In genomic region chrX:134148293-134148692, GRCh38 we compare ENCODE assay signal across 25 cellular contexts.
DNase-seq lines count a peak whose midpoint lies in the region; ATAC-seq, FAIRE-seq and TF ChIP-seq lines count a peak whose summit lies in the region.
"Had no signal": no experiment of that assay in that cellular context is flagged by ENCODE, and none has a peak within 500 bp of the region (broad histone marks: within the 10 kb centered on the region; RNA-seq: fewer than 3 reads in every experiment).

No MANE protein-coding gene starts in this region.

- no peak for DNase-seq in heart right ventricle
- DNase-seq in left ventricle myocardium superior = no peak
- no peak for DNase-seq in astrocyte (ENCODE audit: low read depth)
- no peak for DNase-seq in kidney
- no peak for DNase-seq in tibial artery
- DNase-seq in activated T-cell treated with anti-CD3 and anti-CD28 coated beads for 4 hours = no peak
- DNase-seq in activated CD4-positive, CD25-positive, alpha-beta regulatory T cell treated with anti-CD3 and anti-CD28 coated beads, Interleukin-2, amount 50 U/mL, for 72 hours = no peak
- DNase-seq: activated CD8-positive, alpha-beta memory T cell treated with anti-CD3 and anti-CD28 coated beads for 24 hours; activated T-cell treated with anti-CD3 and anti-CD28 coated beads, Interleukin-2, amount 50 U/mL, for 72 hours; body of pancreas; cortex of kidney; GDM1; islet precursor cell; mesendoderm; MV-4-11; natural killer cell; NCI-H1694 treated with DMSO at 0.1 percent for 48 hours; NCI-H226; pancreas; sigmoid colon; thyroid gland had no signal

- intact Hi-C loops in heart right ventricle (cut with DNase I) = no loop called here
- intact Hi-C loops in left ventricle myocardium superior (cut with micrococcal nuclease) = no loop called here
- intact Hi-C loops in kidney (cut with DNase I) = no loop called here
- intact Hi-C loops in tibial artery (cut with DNase I; ENCODE audit: low total_unique reads) = no loop called here

- no peaks in the 10 kb centered on the region for H4K20me1 ChIP-seq in astrocyte (ENCODE audit: insufficient read depth, low read length)

- no peaks in the 10 kb centered on the region for H3K79me2 ChIP-seq in astrocyte (ENCODE audit: insufficient read depth, low read length)

- no peak overlapping the region for H3K27ac Mint-ChIP-seq in astrocyte (ENCODE audit: unreplicated experiment)
- H3K27ac Mint-ChIP-seq: activated naive CD8-positive, alpha-beta T cell; activated T-cell treated with anti-CD3 and anti-CD28 coated beads, Interleukin-2, amount 50 U/mL, for 72 hours; natural killer cell; stimulated activated memory B cell treated with anti-CD40 and anti-IgM and Interleukin-4, amounts not matched to agents 10 μg/mL and 1 μg/mL and 100 μg/mL, for 72 hours had no signal

- H3K9me3 ChIP-seq in heart right ventricle (no peaks in the 10 kb centered on the region), astrocyte (ENCODE audit: insufficient read depth, low read depth, low read length) (no peaks in the 10 kb centered on the region), kidney (ENCODE audit: control insufficient read depth in 1 of 2, low read length in 2 of 2) (no peaks in the 10 kb centered on the region), tibial artery (no peaks in the 10 kb centered on the region)
- H3K9me3 ChIP-seq: body of pancreas, pancreas, sigmoid colon, thyroid gland had no signal

- H3K9me3 Mint-ChIP-seq in astrocyte (ENCODE audit: unreplicated experiment) = no peaks in the 10 kb centered on the region
- H3K9me3 Mint-ChIP-seq: natural killer cell; stimulated activated memory B cell treated with anti-CD40 and anti-IgM and Interleukin-4, amounts not matched to agents 10 μg/mL and 1 μg/mL and 100 μg/mL, for 72 hours had no signal

- H3K36me3 ChIP-seq in heart right ventricle (no peaks in the 10 kb centered on the region), astrocyte (ENCODE audit: insufficient read depth, low read length) (no peaks in the 10 kb centered on the region), kidney (ENCODE audit: control insufficient read depth in 1 of 2, insufficient read depth in 2 of 2, low read length in 2 of 2) (no peaks in the 10 kb centered on the region), tibial artery (no peaks in the 10 kb centered on the region)
- H3K36me3 ChIP-seq: pancreas, sigmoid colon, thyroid gland had no signal

- peak overlapping the region; percentile 30 for H3K4me2 ChIP-seq in astrocyte (ENCODE audit: low read length)

- no peaks in the 10 kb centered on the region for H3K27me3 Mint-ChIP-seq in astrocyte (ENCODE audit: low read depth, unreplicated experiment)
- H3K27me3 Mint-ChIP-seq: activated naive CD8-positive, alpha-beta T cell; stimulated activated memory B cell treated with anti-CD40 and anti-IgM and Interleukin-4, amounts not matched to agents 10 μg/mL and 1 μg/mL and 100 μg/mL, for 72 hours had no signal

- TF ChIP-seq CTCF in heart right ventricle (IDR thresholded peaks at IDR 0.05) (no peak), astrocyte (IDR thresholded peaks at IDR 0.05; ENCODE audit: insufficient read depth, low read depth, low read length) (no peak), kidney (IDR thresholded peaks at IDR 0.05; ENCODE audit: borderline replicate concordance, extremely low read depth, insufficient read depth) (no peak), tibial artery (IDR thresholded peaks at IDR 0.05) (no peak)

- H3K4me3 Mint-ChIP-seq in astrocyte (ENCODE audit: unreplicated experiment) = no peak overlapping the region
- H3K4me3 Mint-ChIP-seq: activated naive CD8-positive, alpha-beta T cell; activated T-cell treated with anti-CD3 and anti-CD28 coated beads, Interleukin-2, amount 50 U/mL, for 72 hours; natural killer cell; stimulated activated memory B cell treated with anti-CD40 and anti-IgM and Interleukin-4, amounts not matched to agents 10 μg/mL and 1 μg/mL and 100 μg/mL, for 72 hours had no signal

- H3K27me3 ChIP-seq in heart right ventricle = no peaks in the 10 kb centered on the region
- H3K27me3 ChIP-seq in astrocyte (ENCODE audit: insufficient read depth, low read length) = no peaks in the 10 kb centered on the region
- H3K27me3 ChIP-seq in tibial artery = no peaks in the 10 kb centered on the region
- H3K27me3 ChIP-seq: body of pancreas, sigmoid colon, thyroid gland had no signal

- FAIRE-seq in astrocyte (lab: Jason Lieb, UNC) (no peak), kidney (lab: Jason Lieb, UNC) (no peak)
- FAIRE-seq: pancreas had no signal

- peak overlapping the region in 7 of 10 donors; percentile 17 to 32 (median 24) for H3K4me3 ChIP-seq in heart right ventricle
- no peak overlapping the region for H3K4me3 ChIP-seq in astrocyte (ENCODE audit: insufficient read depth, low read depth, low read length)
- peak overlapping the region; percentile 42 to 55 for H3K4me3 ChIP-seq in kidney (ENCODE audit: low read length in 2 of 2)
- H3K4me3 ChIP-seq in tibial artery = peak overlapping the region; percentile 12 to 33
- H3K4me3 ChIP-seq: body of pancreas, GM23248, pancreas, thyroid gland had no signal

- H3K9ac ChIP-seq in astrocyte (ENCODE audit: low read length) (no peak overlapping the region), kidney (ENCODE audit: low read length in 2 of 2) (no peak overlapping the region)
- H3K9ac ChIP-seq: GM23248 had no signal

- H3K4me1 Mint-ChIP-seq in astrocyte (ENCODE audit: low read depth, unreplicated experiment) = no peaks in the 10 kb centered on the region
- H3K4me1 Mint-ChIP-seq: stimulated activated memory B cell treated with anti-CD40 and anti-IgM and Interleukin-4, amounts not matched to agents 10 μg/mL and 1 μg/mL and 100 μg/mL, for 72 hours had no signal

- no peak overlapping the region for H2AFZ ChIP-seq in astrocyte (ENCODE audit: low read depth, low read length)
- H2AFZ ChIP-seq: GM23248 had no signal

- no peak overlapping the region for H3K27ac ChIP-seq in heart right ventricle
- H3K27ac ChIP-seq in astrocyte (ENCODE audit: low read depth, low read length) = no peak overlapping the region
- no peak overlapping the region for H3K27ac ChIP-seq in kidney (ENCODE audit: low read depth in 2 of 2, low read length in 2 of 2)
- H3K27ac ChIP-seq in tibial artery = no peak overlapping the region
- H3K27ac ChIP-seq: body of pancreas, GM23248, pancreas, sigmoid colon, thyroid gland had no signal

- no peaks in the 10 kb centered on the region for H3K36me3 Mint-ChIP-seq in astrocyte (ENCODE audit: low read depth, unreplicated experiment)
- H3K36me3 Mint-ChIP-seq: activated naive CD8-positive, alpha-beta T cell; natural killer cell; stimulated activated memory B cell treated with anti-CD40 and anti-IgM and Interleukin-4, amounts not matched to agents 10 μg/mL and 1 μg/mL and 100 μg/mL, for 72 hours had no signal

- H3K4me1 ChIP-seq in heart right ventricle = no peaks in the 10 kb centered on the region
- H3K4me1 ChIP-seq in astrocyte (ENCODE audit: insufficient read depth, low read length) = no peaks in the 10 kb centered on the region
- no peaks in the 10 kb centered on the region for H3K4me1 ChIP-seq in kidney (ENCODE audit: control insufficient read depth in 1 of 2, insufficient read depth in 1 of 2, low read depth in 1 of 2, low read length in 2 of 2)
- no peaks in the 10 kb centered on the region for H3K4me1 ChIP-seq in tibial artery
- H3K4me1 ChIP-seq: body of pancreas, pancreas, sigmoid colon, thyroid gland had no signal

- 66 to 68% methylated on average over 8 of the region's 8 CpGs for WGBS in heart right ventricle, 2 donors

- no peak for ATAC-seq in heart right ventricle
- no peak for ATAC-seq in left ventricle myocardium superior
- ATAC-seq in HG03571 (IDR thresholded peaks at IDR 0.05; ENCODE audit: unreplicated experiment) = no peak
- ATAC-seq: activated T-cell treated with anti-CD3 and anti-CD28 coated beads, Interleukin-2, amount 50 U/mL, for 72 hours; body of pancreas; natural killer cell; pancreas; stimulated activated memory B cell treated with anti-CD40 and anti-IgM and Interleukin-4, amounts not matched to agents 10 μg/mL and 1 μg/mL and 100 μg/mL, for 72 hours had no signal
